In genomic region chr11:71791111-71791510, GRCh38 we compare ENCODE assay signal across 15 cellular contexts. TPM values are rescaled to one million over a fixed set of nuclear protein-coding genes. Genes with fewer than 3 reads are reported as not detected.
A peak's percentile ranks its signal among the peaks of the same experiment; 100 is the strongest.
DNase-seq lines count a peak whose midpoint lies in the region; ATAC-seq and TF ChIP-seq lines count a peak whose summit lies in the region.
"Not testable (repeated sequence)": the region's sequence is repeated elsewhere in the genome, so short reads cannot be mapped to it uniquely, and the experiment has no call there.
"Had no signal": no experiment of that assay in that cellular context is flagged by ENCODE, and none has a peak within 500 bp of the region (broad histone marks: within the 10 kb centered on the region; RNA-seq: fewer than 3 reads in every experiment).

No MANE protein-coding gene starts in this region.

- not testable (repeated sequence) for H3K27ac ChIP-seq in BLaER1

- H3K27ac Mint-ChIP-seq in brain, result peak overlapping the region in 4 of 5 experiments; percentile 45 to 84 (median 60)
- peak overlapping the region; percentile 50 for H3K27ac Mint-ChIP-seq in neural crest cell (ENCODE audit: unreplicated experiment)
- H3K27ac Mint-ChIP-seq in stimulated activated naive B cell treated with anti-CD40 and anti-IgM and Interleukin-4, amounts not matched to agents 10 μg/mL and 1 μg/mL and 100 μg/mL, for 72 hours, result peak overlapping the region; percentile 67

- peak overlapping the region; percentile 80 for H3K4me2 ChIP-seq in BLaER1

- H3K36me3 ChIP-seq in BLaER1, result not testable (repeated sequence)

- H3K9ac ChIP-seq in BLaER1, result peak overlapping the region; percentile 40; the same call in 1 of the 2 replicates

- H3K9me3 ChIP-seq in BLaER1, result not testable (repeated sequence)

- H3K27me3 Mint-ChIP-seq in brain, result peaks cover 11% of the 10 kb centered on the region
- H3K27me3 Mint-ChIP-seq in neural crest cell (ENCODE audit: low read depth); stimulated activated naive B cell treated with anti-CD40 and anti-IgM and Interleukin-4, amounts not matched to agents 10 μg/mL and 1 μg/mL and 100 μg/mL, for 72 hours: not testable (repeated sequence)

- not testable (repeated sequence) for ATAC-seq in stimulated activated naive B cell treated with anti-CD40 and anti-IgM and Interleukin-4, amounts not matched to agents 10 μg/mL and 1 μg/mL and 100 μg/mL, for 72 hours (replicated peaks)

- H3K27me3 ChIP-seq in BLaER1, result not testable (repeated sequence)

- peaks cover 52% of the 10 kb centered on the region for H3K4me1 ChIP-seq in BLaER1

- peak overlapping the region in 2 of 5 experiments; percentile 17 to 43 for H3K4me3 Mint-ChIP-seq in brain
- H3K4me3 Mint-ChIP-seq in neural crest cell, result peak overlapping the region; percentile 54
- not testable (repeated sequence) for H3K4me3 Mint-ChIP-seq in stimulated activated naive B cell treated with anti-CD40 and anti-IgM and Interleukin-4, amounts not matched to agents 10 μg/mL and 1 μg/mL and 100 μg/mL, for 72 hours

- H3K9me3 Mint-ChIP-seq in brain; neural crest cell; stimulated activated naive B cell treated with anti-CD40 and anti-IgM and Interleukin-4, amounts not matched to agents 10 μg/mL and 1 μg/mL and 100 μg/mL, for 72 hours: not testable (repeated sequence)

- H3K4me3 ChIP-seq in BLaER1, result not testable (repeated sequence)

- H3K36me3 Mint-ChIP-seq in brain; neural crest cell (ENCODE audit: low read depth): not testable (repeated sequence)
- H3K36me3 Mint-ChIP-seq in stimulated activated naive B cell treated with anti-CD40 and anti-IgM and Interleukin-4, amounts not matched to agents 10 μg/mL and 1 μg/mL and 100 μg/mL, for 72 hours, result peaks cover 12 to 25% of the 10 kb centered on the region in 2 donors

- peak; percentile 6 for DNase-seq in DMS79 treated with DMSO at 0.1 percent for 48 hours (lab: John Stamatoyannopoulos, UW)
- peak; percentile 55 for DNase-seq in NCI-H2107 treated with DMSO at 0.1 percent for 48 hours (lab: John Stamatoyannopoulos, UW; ENCODE audit: unreplicated experiment)
- peak; percentile 74 for DNase-seq in NCI-H524 treated with DMSO at 0.1 percent for 48 hours (lab: John Stamatoyannopoulos, UW)
- not testable (repeated sequence) for DNase-seq in neural crest cell (ENCODE audit: low read depth, low spot score); stimulated activated naive B cell treated with anti-CD40 and anti-IgM and Interleukin-4, amounts not matched to agents 10 μg/mL and 1 μg/mL and 100 μg/mL, for 72 hours

- TF ChIP-seq CTCF in brain (conservative IDR thresholded peaks at IDR 0.05); neural crest cell (conservative IDR thresholded peaks at IDR 0.05): not testable (repeated sequence)

- not testable (repeated sequence) for H4K20me1 ChIP-seq in BLaER1

- peaks cover 29% of the 10 kb centered on the region for H3K4me1 Mint-ChIP-seq in brain
- H3K4me1 Mint-ChIP-seq in neural crest cell, result peaks cover 21% of the 10 kb centered on the region
- peaks cover 28 to 40% of the 10 kb centered on the region in 2 donors for H3K4me1 Mint-ChIP-seq in stimulated activated naive B cell treated with anti-CD40 and anti-IgM and Interleukin-4, amounts not matched to agents 10 μg/mL and 1 μg/mL and 100 μg/mL, for 72 hours

RNA-seq across cellular contexts. Expression of gene DEFB108B, which starts 41.9 kb away (rescaled TPM):
- not detected for polyA plus RNA-seq in brain (ENCODE audit: insufficient read depth, low read depth, low replicate concordance)
- total RNA-seq in neural crest cell, result not detected in 2 replicates
- total RNA-seq: A673; CD4-positive, alpha-beta memory T cell; G401; GM12878; H7; HFFc6; HT1080 had no signal
- polyA plus RNA-seq: AG04450; CD4-positive, alpha-beta memory T cell; GM12878 had no signal
